8 cellular contexts compared by ENCODE assay signal in the genomic region with DNA sequence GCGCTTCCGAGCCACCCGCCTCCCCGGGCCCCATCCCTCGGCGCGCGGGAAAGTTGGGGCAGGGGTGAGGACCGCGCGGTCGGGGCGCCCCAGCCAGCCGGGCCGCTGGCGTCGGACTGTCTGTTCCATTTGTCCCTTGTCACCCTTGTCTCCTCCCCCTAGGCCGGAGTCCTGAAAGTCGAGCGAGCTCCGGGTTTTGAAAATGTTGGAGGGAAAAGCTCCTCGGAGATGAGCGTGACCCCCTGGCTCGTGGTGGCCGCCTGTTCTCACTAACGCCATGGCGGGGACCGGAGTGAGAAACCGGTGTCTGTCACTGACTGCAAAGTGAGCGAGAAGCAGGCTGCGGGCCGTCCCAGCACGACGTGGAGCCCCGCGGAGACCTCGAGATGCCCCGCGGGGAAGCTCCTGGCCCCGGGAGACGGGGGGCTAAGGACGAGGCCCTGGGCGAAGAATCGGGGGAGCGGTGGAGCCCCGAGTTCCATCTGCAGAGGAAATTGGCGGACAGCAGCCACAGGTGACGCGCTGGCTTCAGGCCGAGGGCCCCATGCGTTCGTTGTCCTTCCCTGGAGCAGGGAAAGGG. TPM values are rescaled to one million over a fixed set of nuclear protein-coding genes. Genes with fewer than 3 reads are reported as not detected.
DNase-seq lines count a peak whose midpoint lies in the region; ATAC-seq and TF ChIP-seq lines count a peak whose summit lies in the region.

No MANE protein-coding gene starts in this region.

- H3K9me3 Mint-ChIP-seq in activated T-cell treated with anti-CD3 and anti-CD28 coated beads, Interleukin-2, amount 50 U/mL, for 72 hours, result no peaks in the 10 kb centered on the region
- no peaks in the 10 kb centered on the region for H3K9me3 Mint-ChIP-seq in type B pancreatic cell

- no peaks in the 10 kb centered on the region for H3K27me3 Mint-ChIP-seq in activated T-cell treated with anti-CD3 and anti-CD28 coated beads, Interleukin-2, amount 50 U/mL, for 72 hours (ENCODE audit: low read depth)
- no peaks in the 10 kb centered on the region for H3K27me3 Mint-ChIP-seq in type B pancreatic cell

- H3K4me3 ChIP-seq in lung, result peak overlapping the region; percentile 53

- peaks cover 0 to 5% of the 10 kb centered on the region in 2 donors for H3K4me1 ChIP-seq in lung (ENCODE audit: control insufficient read depth in 2 of 2, insufficient read depth in 2 of 2, low read length in 2 of 2)

- no peaks in the 10 kb centered on the region for H3K27me3 ChIP-seq in lung (ENCODE audit: control insufficient read depth, insufficient read depth)

- no peak for ATAC-seq in activated T-cell treated with anti-CD3 and anti-CD28 coated beads, Interleukin-2, amount 50 U/mL, for 72 hours (replicated peaks in 1 of 2)
- no peak for ATAC-seq in lung (ENCODE audit: insufficient read depth, low FRiP score)
- ATAC-seq in GM21515 (IDR thresholded peaks at IDR 0.05; ENCODE audit: unreplicated experiment), result no peak
- no peak for ATAC-seq in HG03460 (IDR thresholded peaks at IDR 0.05; ENCODE audit: unreplicated experiment)

- H3K4me3 Mint-ChIP-seq in activated T-cell treated with anti-CD3 and anti-CD28 coated beads, Interleukin-2, amount 50 U/mL, for 72 hours, result peak overlapping the region; percentile 42 to 52
- peak overlapping the region; percentile 59 for H3K4me3 Mint-ChIP-seq in type B pancreatic cell

- H3K36me3 Mint-ChIP-seq in activated T-cell treated with anti-CD3 and anti-CD28 coated beads, Interleukin-2, amount 50 U/mL, for 72 hours (ENCODE audit: insufficient read depth in 2 of 2), result peaks cover 0 to 4% of the 10 kb centered on the region in 2 donors
- H3K36me3 Mint-ChIP-seq in type B pancreatic cell, result peaks cover 16% of the 10 kb centered on the region

- 34 to 47% methylated on average over 52 of the region's 52 CpGs for WGBS in lung, 2 donors

- H3K36me3 ChIP-seq in lung (ENCODE audit: control insufficient read depth in 2 of 2, insufficient read depth in 2 of 2, low read length in 2 of 2), result peaks cover 9 to 12% of the 10 kb centered on the region in 2 donors

- peak overlapping the region; percentile 87 to 88 for H3K27ac ChIP-seq in lung (ENCODE audit: low read depth in 1 of 2, low read length in 1 of 2)

- no peak for TF ChIP-seq CTCF in lung (IDR thresholded peaks at IDR 0.05; ENCODE audit: control extremely low read depth, extremely low read depth)
- no peak for TF ChIP-seq CTCF in type B pancreatic cell (conservative IDR thresholded peaks at IDR 0.05)

- H3K27ac Mint-ChIP-seq in activated T-cell treated with anti-CD3 and anti-CD28 coated beads, Interleukin-2, amount 50 U/mL, for 72 hours, result no peak overlapping the region
- no peak overlapping the region for H3K27ac Mint-ChIP-seq in type B pancreatic cell

- DNase-seq in activated T-cell treated with anti-CD3 and anti-CD28 coated beads, Interleukin-2, amount 50 U/mL, for 72 hours, result peak in 1 of 2 donors; percentile 9
- DNase-seq in activated T-cell treated with anti-CD3 and anti-CD28 coated beads for 4 hours (no peak), cerebellum (ENCODE audit: low spot score) (peak; percentile 34), lung (ENCODE audit: low spot score) (peak; percentile 38), type B pancreatic cell (ENCODE audit: extremely low spot score, unreplicated experiment) (no peak), KBM-7 (no peak)

- in situ Hi-C loops in KBM-7 (cut with MboI; ENCODE audit: low pct_unique_long_range_greater_than_20kb, low sequenced_read_pairs), result no loop called here

- H3K9me3 ChIP-seq in lung (ENCODE audit: control insufficient read depth in 2 of 2, insufficient read depth in 1 of 2, low read length in 1 of 2), result no peaks in the 10 kb centered on the region

- H3K4me1 Mint-ChIP-seq in activated T-cell treated with anti-CD3 and anti-CD28 coated beads, Interleukin-2, amount 50 U/mL, for 72 hours (ENCODE audit: low read depth), result peaks cover 12% of the 10 kb centered on the region
- no peaks in the 10 kb centered on the region for H3K4me1 Mint-ChIP-seq in type B pancreatic cell (ENCODE audit: unreplicated experiment)

RNA-seq across cellular contexts. Expression of a gene that starts 0.5 kb away (rescaled TPM):
- 1 to 10 TPM; 1.2 to 1.3 TPM for total RNA-seq in activated T-cell treated with anti-CD3 and anti-CD28 coated beads, Interleukin-2, amount 50 U/mL, for 72 hours
- total RNA-seq in cerebellum, result 5.8 TPM
- total RNA-seq in lung, result 10 to 100 TPM; 11.5 to 21.1 TPM
- 10 to 100 TPM in 1 of 2 donors, 1 to 10 TPM in 1; 3.4 to 11.5 TPM for polyA plus RNA-seq in lung
- 4.5 and 7.1 TPM in 2 replicates for total RNA-seq in type B pancreatic cell (ENCODE audit: low replicate concordance)

RNA-seq across cellular contexts. Expression of a gene that starts 13.5 kb away (rescaled TPM):
- 10 to 100 TPM; 19.7 to 21.7 TPM for total RNA-seq in activated T-cell treated with anti-CD3 and anti-CD28 coated beads, Interleukin-2, amount 50 U/mL, for 72 hours
- total RNA-seq in cerebellum, result 33.6 TPM
- total RNA-seq in lung, result 100 to 1,000 TPM; 103 to 146 TPM
- 10 to 100 TPM; 46.6 to 71.1 TPM for polyA plus RNA-seq in lung
- 82.4 and 94.8 TPM in 2 replicates for total RNA-seq in type B pancreatic cell (ENCODE audit: low replicate concordance)

Comparison
In these comparisons a context has a peak if more than half of its experiments do, and no peak if none do; other contexts are left out.
1. DNase-seq: peak in cerebellum (single experiment) and lung (single experiment); none in activated T-cell treated with anti-CD3 and anti-CD28 coated beads for 4 hours (single experiment), type B pancreatic cell (single experiment) and KBM-7 (single experiment).